Comparison of ENCODE assay signal across 13 cellular contexts in the genomic region with DNA sequence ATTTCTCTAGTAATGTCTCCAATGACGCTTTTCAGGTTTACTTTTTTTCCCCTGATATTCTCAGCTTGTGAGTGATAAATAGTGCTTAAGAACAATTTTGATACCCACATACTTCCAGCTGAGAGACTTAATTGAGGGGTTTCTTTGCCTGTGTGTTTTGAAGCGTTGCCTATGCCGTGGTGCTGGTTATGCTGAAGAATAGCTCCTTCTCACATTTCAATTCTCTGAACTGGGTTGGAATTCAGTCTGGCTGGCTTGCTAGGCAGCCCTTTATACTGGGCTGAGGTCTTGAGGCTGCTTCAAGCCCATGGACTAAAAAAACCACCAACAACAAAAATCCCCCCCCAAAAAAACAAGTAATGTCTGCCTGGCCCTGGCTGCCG.
DNase-seq lines count a peak whose midpoint lies in the region; ATAC-seq and TF ChIP-seq lines count a peak whose summit lies in the region.
"Had no signal": no experiment of that assay in that cellular context is flagged by ENCODE, and none has a peak within 500 bp of the region (broad histone marks: within the 10 kb centered on the region; RNA-seq: fewer than 3 reads in every experiment).

No MANE protein-coding gene starts in this region.

- peak; percentile 9 for ATAC-seq in GM18873 (IDR thresholded peaks at IDR 0.05; ENCODE audit: low FRiP score, unreplicated experiment)
- peak; percentile 32 for ATAC-seq in HG02852 (IDR thresholded peaks at IDR 0.05; ENCODE audit: unreplicated experiment)

- H3K9me3 Mint-ChIP-seq in nephron, result peaks cover 7% of the 10 kb centered on the region

- H3K27ac ChIP-seq in adrenal gland, result no peak overlapping the region
- H3K27ac ChIP-seq: brain microvascular endothelial cell, upper lobe of left lung had no signal

- H3K27ac Mint-ChIP-seq in nephron, result peak overlapping the region; percentile 70 to 90 (median 70)

- H3K4me3 Mint-ChIP-seq in nephron, result no peak overlapping the region

- H3K4me1 Mint-ChIP-seq in nephron, result peaks cover 39% of the 10 kb centered on the region

- intact Hi-C loops in posterior vena cava (cut with DNase I), result no loop called here
- intact Hi-C loops in adrenal gland (cut with DNase I), result no loop called here

- no peaks in the 10 kb centered on the region for H3K36me3 Mint-ChIP-seq in nephron (ENCODE audit: low read depth)

- no peaks in the 10 kb centered on the region for H3K9me3 ChIP-seq in adrenal gland (replicated peaks in 1 of 3)
- H3K9me3 ChIP-seq: upper lobe of left lung had no signal

- H3K27me3 ChIP-seq in adrenal gland, result no peaks in the 10 kb centered on the region
- H3K27me3 ChIP-seq: brain microvascular endothelial cell, upper lobe of left lung had no signal

- H3K27me3 Mint-ChIP-seq in nephron (ENCODE audit: low read depth), result no peaks in the 10 kb centered on the region

- TF ChIP-seq POLR2A in adrenal gland (IDR thresholded peaks at IDR 0.05), result no peak

- TF ChIP-seq CTCF in nephron (IDR thresholded peaks at IDR 0.05; ENCODE audit: unreplicated experiment in 3 of 3) (no peak), adrenal gland (IDR thresholded peaks at IDR 0.05) (no peak)

- H3K36me3 ChIP-seq in adrenal gland (replicated peaks in 1 of 2), result no peaks in the 10 kb centered on the region
- H3K36me3 ChIP-seq: brain microvascular endothelial cell, upper lobe of left lung had no signal

- no peaks in the 10 kb centered on the region for H3K4me1 ChIP-seq in adrenal gland (replicated peaks in 1 of 2)
- H3K4me1 ChIP-seq: upper lobe of left lung had no signal

- peak; percentile 42 for DNase-seq in NCI-H2227 treated with DMSO at 0.1 percent for 48 hours (lab: John Stamatoyannopoulos, UW)
- no peak for DNase-seq in posterior vena cava (ENCODE audit: low spot score)
- DNase-seq in activated CD4-positive, alpha-beta T cell treated with anti-CD3 and anti-CD28 coated beads for 48 hours, result no peak
- DNase-seq in adrenal gland, result no peak
- no peak for DNase-seq in activated CD4-positive, alpha-beta T cell treated with anti-CD3 and anti-CD28 coated beads, Interleukin-2, amount 50 U/mL, for 48 hours
- DNase-seq: DMS79, KG1, NCI-H1436 treated with DMSO at 0.1 percent for 48 hours, upper lobe of left lung had no signal

- WGBS in adrenal gland, 4 donors, result 81 to 97% (median 88%) methylated on average over 4 of the region's 4 CpGs

- H3K4me3 ChIP-seq in adrenal gland, result no peak overlapping the region
- H3K4me3 ChIP-seq: upper lobe of left lung had no signal
